ENCODE assay signal across 9 cellular contexts in genomic region chr6:31896856-31897611, GRCh38. TPM values are rescaled to one million over a fixed set of nuclear protein-coding genes. Genes with fewer than 3 reads are reported as not detected.
A peak's percentile ranks its signal among the peaks of the same experiment; 100 is the strongest.
DNase-seq lines count a peak whose midpoint lies in the region; ATAC-seq, FAIRE-seq and TF ChIP-seq lines count a peak whose summit lies in the region.
"Had no signal": no experiment of that assay in that cellular context is flagged by ENCODE, and none has a peak within 500 bp of the region (broad histone marks: within the 10 kb centered on the region; RNA-seq: fewer than 3 reads in every experiment).

No MANE protein-coding gene starts in this region.

- H3K9me3 ChIP-seq in A549, result no peaks in the 10 kb centered on the region
- no peaks in the 10 kb centered on the region for H3K9me3 ChIP-seq in adrenal gland (replicated peaks in 1 of 3)
- H3K9me3 ChIP-seq in testis, result no peaks in the 10 kb centered on the region

- H3K27ac ChIP-seq in A549, result peak overlapping the region; percentile 89 to 96
- peak overlapping the region in 4 of 5 donors; percentile 8 to 74 (median 72) for H3K27ac ChIP-seq in adrenal gland
- peak overlapping the region; percentile 91 for H3K27ac ChIP-seq in layer of hippocampus (ENCODE audit: low read depth, low read length)
- H3K27ac ChIP-seq in testis, result peak overlapping the region; percentile 75 to 80
- H3K27ac ChIP-seq in foreskin keratinocyte, result no peak overlapping the region

- DNase-seq in A549 (ENCODE audit: low read depth in 1 of 2, low spot score in 1 of 2), result no peak
- no peak for DNase-seq in adrenal gland
- DNase-seq in testis, result no peak
- no peak for DNase-seq in foreskin keratinocyte
- no peak for DNase-seq in SK-N-DZ (ENCODE audit: low spot score)
- DNase-seq in cerebellar cortex (ENCODE audit: low spot score), result no peak

- H3K27me3 ChIP-seq in adrenal gland (no peaks in the 10 kb centered on the region), layer of hippocampus (ENCODE audit: control insufficient read depth, insufficient read depth, low read length) (no peaks in the 10 kb centered on the region), testis (no peaks in the 10 kb centered on the region), foreskin keratinocyte (no peaks in the 10 kb centered on the region)

- no peak for FAIRE-seq in A549 (lab: Jason Lieb, UNC)
- FAIRE-seq: endometrium had no signal

- ATAC-seq in A549 (0 out of 6 replicates have a peak, but pooled peaks of 1 of the 2 experiments have one; percentile 1), HG02763 (IDR thresholded peaks at IDR 0.05; ENCODE audit: unreplicated experiment) (peak; percentile 5), foreskin keratinocyte (no peak)

- peaks cover 0 to 38% of the 10 kb centered on the region in 2 donors for H3K36me3 ChIP-seq in adrenal gland (replicated peaks in 1 of 2)
- H3K36me3 ChIP-seq in testis (ENCODE audit: low read depth, missing control alignments), result no peaks in the 10 kb centered on the region

- no peak for TF ChIP-seq POLR2A in A549 (IDR thresholded peaks at IDR 0.05; ENCODE audit: low read length)
- TF ChIP-seq POLR2A in adrenal gland (IDR thresholded peaks at IDR 0.05), result no peak
- no peak for TF ChIP-seq POLR2A in testis (IDR thresholded peaks at IDR 0.05)

- TF ChIP-seq CTCF in A549 (IDR thresholded peaks at IDR 0.05) (no peak), adrenal gland (IDR thresholded peaks at IDR 0.05) (no peak), testis (IDR thresholded peaks at IDR 0.05) (no peak), foreskin keratinocyte (conservative IDR thresholded peaks at IDR 0.05) (no peak)

- TF ChIP-seq RAD21 in A549 (conservative IDR thresholded peaks at IDR 0.05 in 1 of 2, IDR thresholded peaks at IDR 0.05 in 1 of 2), result no peak

- intact Hi-C loops in adrenal gland (cut with DNase I), result no loop called here
- intact Hi-C loops in testis (cut with DNase I; ENCODE audit: low total_unique reads), result no loop called here

- H3K4me2 ChIP-seq in A549, result peak overlapping the region; percentile 91

- peak overlapping the region; percentile 97 for H3K4me3 ChIP-seq in A549
- peak overlapping the region in 2 of 4 donors; percentile 64 to 75 for H3K4me3 ChIP-seq in adrenal gland
- H3K4me3 ChIP-seq in testis, result peak overlapping the region; percentile 72 to 94

- 64% methylated on average over 2 of the region's 62 CpGs for WGBS in A549 (ENCODE audit: missing lambda C conversion rate)
- WGBS in adrenal gland, 4 donors, result 2 to 10% (median 4%) methylated on average over 2 to 57 of the region's 62 CpGs
- 0% methylated on average over 4 to 33 of the region's 62 CpGs for WGBS in testis, 2 donors

- POLR2A ChIA-PET in A549 (lab: Yijun Ruan, JAX), result interaction anchor here (0.6 to 2.1 kb wide), 3 partner anchors 13 to 245 kb away, joined by 3 to 14 read pairs (median 5); partner anchors contain the start of gene CFB

- CTCF ChIA-PET in A549 (lab: Yijun Ruan, JAX), result interaction anchor here (0.6 to 1.9 kb wide), 3 partner anchors 13 to 93 kb away, joined by 3 to 14 read pairs (median 6); no protein-coding TSS in a partner anchor

- H3K4me1 ChIP-seq in A549 (peaks cover 19% of the 10 kb centered on the region), adrenal gland (replicated peaks in 1 of 2) (peaks cover 6 to 26% of the 10 kb centered on the region in 2 donors), testis (peaks cover 36% of the 10 kb centered on the region), foreskin keratinocyte (peaks cover 5% of the 10 kb centered on the region)

- TF ChIP-seq EP300 in A549 (IDR thresholded peaks at IDR 0.05), result no peak

TF ChIP-seq in A549, 52 proteins besides CTCF, POLR2A, EP300 and RAD21 (continues in another document):
- TF ChIP-seq PHF8 (IDR thresholded peaks at IDR 0.05; ENCODE audit: borderline replicate concordance, low read depth) (peak; percentile 31; the same call in 1 of the 2 replicates), JUN (IDR thresholded peaks at IDR 0.05) (no peak; a peak in 2 of 5 replicates)

RNA-seq across cellular contexts. Expression of gene EHMT2, which starts 0.5 kb away (rescaled TPM):
- polyA plus RNA-seq in A549 (2011; rRNA removed), result 15.4 and 16.4 TPM in 2 replicates
- polyA plus RNA-seq in A549 (2012; cell fraction: cytosol; rRNA removed), result 52.0 and 56.0 TPM in 2 replicates
- 121 and 158 TPM in 2 replicates for polyA plus RNA-seq in A549 (2012; cell fraction: nucleus; rRNA removed)
- 27.0 to 32.3 TPM (median 30.9 TPM) in 3 replicates for polyA plus RNA-seq in A549 (2017; fragmentation: RNase III; extraction: RNeasy Plus Mini Kit Qiagen cat#74134 plus additional on column Dnase treatment)
- polyA minus RNA-seq in A549 (2011; rRNA and poly(A)+ RNA removed), result 30.7 and 36.5 TPM in 2 replicates
- 10 to 100 TPM; 25.1 to 67.6 (median 49.9) TPM for total RNA-seq in adrenal gland
- polyA plus RNA-seq in adrenal gland, result 100 to 1,000 TPM in 1 of 3 donors, 10 to 100 TPM in 2; 16.8 to 107 (median 59.4) TPM
- total RNA-seq in testis, result 100 to 1,000 TPM; 102 to 106 TPM
- 82.2 TPM for polyA plus RNA-seq in testis (ENCODE audit: insufficient read depth, low read depth, low replicate concordance)
- total RNA-seq in foreskin keratinocyte, result 42.5 and 42.6 TPM in 2 replicates
- 37.8 and 38.2 TPM in 2 replicates for polyA plus RNA-seq in foreskin keratinocyte
- polyA plus RNA-seq in SK-N-DZ (2014; cell fraction: cytosol; rRNA removed), result 108 and 112 TPM in 2 replicates
- 131 and 134 TPM in 2 replicates for polyA plus RNA-seq in SK-N-DZ (2014; cell fraction: nucleus; rRNA removed)

RNA-seq across cellular contexts. Expression of gene ZBTB12, which starts 4.9 kb away (rescaled TPM):
- polyA plus RNA-seq in A549 (2011; rRNA removed) (2.2 and 2.9 TPM in 2 replicates), A549 (2017; fragmentation: RNase III; extraction: RNeasy Plus Mini Kit Qiagen cat#74134 plus additional on column Dnase treatment) (8.4 to 10.1 TPM (median 10.0 TPM) in 3 replicates), adrenal gland (1 to 10 TPM; 1.7 to 4.8 (median 2.6) TPM), testis (ENCODE audit: insufficient read depth, low read depth, low replicate concordance) (6.3 TPM), foreskin keratinocyte (2.7 and 3.5 TPM in 2 replicates)
- 4.6 and 6.8 TPM in 2 replicates for polyA plus RNA-seq in A549 (2012; cell fraction: cytosol; rRNA removed)
- 3.6 and 5.4 TPM in 2 replicates for polyA plus RNA-seq in A549 (2012; cell fraction: nucleus; rRNA removed)
- polyA minus RNA-seq in A549 (2011; rRNA and poly(A)+ RNA removed), result 3.2 and 6.5 TPM in 2 replicates
- total RNA-seq in adrenal gland (10 to 100 TPM in 1 of 8 donors, 1 to 10 TPM in 5, under 1 TPM in 2; 0.69 to 14.5 (median 2.5) TPM), testis (1 to 10 TPM; 5.3 to 5.6 TPM), foreskin keratinocyte (2.0 and 2.6 TPM in 2 replicates)
- polyA plus RNA-seq in SK-N-DZ (2014; cell fraction: cytosol; rRNA removed), result 8.0 and 8.6 TPM in 2 replicates
- polyA plus RNA-seq in SK-N-DZ (2014; cell fraction: nucleus; rRNA removed), result 3.9 and 5.5 TPM in 2 replicates

RNA-seq across cellular contexts. Expression of gene SLC44A4, which starts 18.2 kb away (rescaled TPM):
- polyA plus RNA-seq in A549 (2011; rRNA removed) (0.24 and 0.27 TPM in 2 replicates), A549 (2017; fragmentation: RNase III; extraction: RNeasy Plus Mini Kit Qiagen cat#74134 plus additional on column Dnase treatment) (not detected in 3 replicates), adrenal gland (1 to 10 TPM; 4.7 to 7.7 (median 5.1) TPM), testis (ENCODE audit: insufficient read depth, low read depth, low replicate concordance) (6.3 TPM), foreskin keratinocyte (0.16 and 0.27 TPM in 2 replicates)
- polyA plus RNA-seq in A549 (2012; cell fraction: cytosol; rRNA removed), result 0.05 and 0.12 TPM in 2 replicates
- 0.16 and 0.39 TPM in 2 replicates for polyA plus RNA-seq in A549 (2012; cell fraction: nucleus; rRNA removed)
- 0.17 and 0.24 TPM in 2 replicates for polyA minus RNA-seq in A549 (2011; rRNA and poly(A)+ RNA removed)
- total RNA-seq in adrenal gland (10 to 100 TPM in 7 of 8 donors, 1 to 10 TPM in 1; 9.1 to 30.1 (median 16.6) TPM), testis (1 to 10 TPM in 1 of 2 donors, under 1 TPM in 1; 0.87 to 1.2 TPM), foreskin keratinocyte (0.25 and 0.37 TPM in 2 replicates)
- 0.07 and 0.14 TPM in 2 replicates for polyA plus RNA-seq in SK-N-DZ (2014; cell fraction: cytosol; rRNA removed)
- not detected in 2 replicates for polyA plus RNA-seq in SK-N-DZ (2014; cell fraction: nucleus; rRNA removed)

RNA-seq across cellular contexts. Expression of gene C2, which starts 30.5 kb away (rescaled TPM):
- 0.83 and 0.87 TPM in 2 replicates for polyA plus RNA-seq in A549 (2011; rRNA removed)
- polyA plus RNA-seq in A549 (2012; cell fraction: cytosol; rRNA removed), result 0.10 and 0.13 TPM in 2 replicates
- 0.13 and 0.31 TPM in 2 replicates for polyA plus RNA-seq in A549 (2012; cell fraction: nucleus; rRNA removed)
- 0.22 to 0.41 TPM (median 0.36 TPM) in 3 replicates for polyA plus RNA-seq in A549 (2017; fragmentation: RNase III; extraction: RNeasy Plus Mini Kit Qiagen cat#74134 plus additional on column Dnase treatment)
- polyA minus RNA-seq in A549 (2011; rRNA and poly(A)+ RNA removed), result 0.99 and 1.8 TPM in 2 replicates
- total RNA-seq in adrenal gland, result 100 to 1,000 TPM in 1 of 8 donors, 10 to 100 TPM in 7; 17.3 to 107 (median 46.2) TPM
- polyA plus RNA-seq in adrenal gland, result 10 to 100 TPM; 13.3 to 25.0 (median 19.0) TPM
- total RNA-seq in testis, result 1 to 10 TPM; 5.1 to 6.3 TPM
- polyA plus RNA-seq in testis (ENCODE audit: insufficient read depth, low read depth, low replicate concordance), result 24.8 TPM
- not detected in 2 replicates for total RNA-seq in foreskin keratinocyte
- polyA plus RNA-seq in foreskin keratinocyte, result 0.07 and 0.09 TPM in 2 replicates
- 2.2 TPM in 1 of 2 replicates, not detected in the other for polyA plus RNA-seq in SK-N-DZ (2014; cell fraction: cytosol; rRNA removed)
- polyA plus RNA-seq in SK-N-DZ (2014; cell fraction: nucleus; rRNA removed), result 0.19 TPM in 1 of 2 replicates, not detected in the other

RNA-seq across cellular contexts. Expression of gene NEU1, which starts 34.4 kb away (rescaled TPM):
- polyA plus RNA-seq in A549 (2011; rRNA removed), result 15.8 and 20.6 TPM in 2 replicates
- 14.4 and 16.9 TPM in 2 replicates for polyA plus RNA-seq in A549 (2012; cell fraction: cytosol; rRNA removed)
- 18.6 and 20.0 TPM in 2 replicates for polyA plus RNA-seq in A549 (2012; cell fraction: nucleus; rRNA removed)
- 12.8 to 19.2 TPM (median 16.0 TPM) in 3 replicates for polyA plus RNA-seq in A549 (2017; fragmentation: RNase III; extraction: RNeasy Plus Mini Kit Qiagen cat#74134 plus additional on column Dnase treatment)
- polyA minus RNA-seq in A549 (2011; rRNA and poly(A)+ RNA removed), result 13.0 and 16.0 TPM in 2 replicates
- 100 to 1,000 TPM; 101 to 178 (median 118) TPM for total RNA-seq in adrenal gland
- polyA plus RNA-seq in adrenal gland, result 10 to 100 TPM; 57.8 to 94.7 (median 85.9) TPM
- 10 to 100 TPM; 31.7 to 65.9 TPM for total RNA-seq in testis
- polyA plus RNA-seq in testis (ENCODE audit: insufficient read depth, low read depth, low replicate concordance), result 27.4 TPM
- 27.7 and 30.8 TPM in 2 replicates for total RNA-seq in foreskin keratinocyte
- 28.8 and 33.0 TPM in 2 replicates for polyA plus RNA-seq in foreskin keratinocyte
- polyA plus RNA-seq in SK-N-DZ (2014; cell fraction: cytosol; rRNA removed), result 20.1 and 25.1 TPM in 2 replicates
- polyA plus RNA-seq in SK-N-DZ (2014; cell fraction: nucleus; rRNA removed), result 20.6 and 22.0 TPM in 2 replicates
